In the genomic region with DNA sequence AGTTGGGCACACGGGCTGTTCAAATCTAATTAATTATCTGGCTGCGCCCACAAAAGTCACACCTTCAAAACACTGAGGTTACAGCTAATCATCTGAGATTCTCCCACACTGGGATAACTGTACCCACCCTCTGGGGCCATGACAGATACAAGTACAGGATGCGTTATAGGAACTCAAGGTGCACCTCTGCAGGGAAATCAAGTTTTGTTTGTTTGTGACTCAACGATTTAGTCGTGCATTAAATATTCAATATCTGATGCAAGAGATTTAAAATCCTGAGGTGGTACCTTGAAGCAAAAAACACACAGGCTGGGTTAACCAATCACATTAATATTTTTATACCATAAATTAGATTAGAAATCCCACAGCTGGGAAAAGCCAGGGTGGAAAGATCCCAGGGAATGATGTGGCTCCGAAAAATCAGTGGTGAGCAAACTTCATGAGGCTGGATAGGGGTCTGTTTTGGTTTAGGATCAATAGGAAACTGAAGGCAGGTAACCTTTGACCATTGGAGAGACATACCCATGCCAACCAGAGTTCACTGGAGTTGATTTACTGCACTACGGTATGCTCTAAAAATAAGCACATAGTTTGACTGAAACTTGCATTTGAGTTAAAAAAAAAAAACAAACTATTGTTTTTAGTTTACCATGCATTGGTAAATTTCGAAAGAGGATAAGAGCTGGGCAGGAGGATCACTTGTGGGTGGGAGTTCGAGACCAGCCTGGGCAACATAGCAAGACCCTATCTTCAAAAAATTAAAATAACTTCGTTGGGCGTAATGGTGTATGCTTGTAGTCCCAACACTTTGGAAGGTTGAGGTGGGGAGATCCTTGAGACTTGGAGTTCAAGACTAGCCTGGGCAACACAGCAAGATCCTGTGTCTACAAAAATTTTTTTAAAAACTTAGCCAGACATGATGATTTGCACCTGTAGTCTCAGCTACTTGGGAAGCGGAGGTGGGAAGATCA, we compare ENCODE assay signal across 29 cellular contexts.
"Had no signal": no experiment of that assay in that cellular context is flagged by ENCODE, and none has a peak within 500 bp of the region (broad histone marks: within the 10 kb centered on the region; RNA-seq: fewer than 3 reads in every experiment).

No MANE protein-coding gene starts in this region.

- H3K36me3 Mint-ChIP-seq: memory B cell; naive thymus-derived CD8-positive, alpha-beta T cell; stimulated activated memory B cell treated with anti-CD40 and anti-IgM and Interleukin-4, amounts not matched to agents 10 μg/mL and 1 μg/mL and 100 μg/mL, for 72 hours had no signal

- FAIRE-seq: colon, endometrium, frontal cortex, islet of Langerhans had no signal

- H3K36me3 ChIP-seq: stomach, tibial artery, upper lobe of right lung had no signal

- H3K9me3 Mint-ChIP-seq: activated CD8-positive, alpha-beta T cell treated with anti-CD3 and anti-CD28 coated beads for 36 hours; activated naive CD4-positive, alpha-beta T cell treated with anti-CD3 and anti-CD28 coated beads, Interleukin-2, amount 50 U/mL, for 24 hours; activated naive CD8-positive, alpha-beta T cell treated with anti-CD3 and anti-CD28 coated beads, Interleukin-2, amount 50 U/mL, for 24 hours; activated T-cell treated with anti-CD3 and anti-CD28 coated beads, Interleukin-2, amount 50 U/mL, for 4 hours; activated T-helper 2 cell treated with anti-CD3 and anti-CD28 coated beads, Interferon-gamma antibody, Interleukin-2, Interleukin-4, amounts not matched to agents 10 μg/mL and 5 μg/mL and 100 μg/mL, durations not matched to agents 14 hours and 24 hours and 36 hours; central memory CD8-positive, alpha-beta T cell; naive thymus-derived CD8-positive, alpha-beta T cell; neural crest cell had no signal

- H3K4me3 ChIP-seq: psoas muscle, smooth muscle cell, stomach, tibial artery, upper lobe of right lung had no signal

- H3K27ac ChIP-seq: parathyroid adenoma, psoas muscle, stomach, tibial artery, upper lobe of right lung had no signal

- H2AFZ ChIP-seq: parathyroid adenoma had no signal

- ATAC-seq: activated CD8-positive, alpha-beta T cell treated with anti-CD3 and anti-CD28 coated beads for 36 hours; activated naive CD8-positive, alpha-beta T cell treated with anti-CD3 and anti-CD28 coated beads, Interleukin-2, amount 50 U/mL, for 24 hours; activated T-cell treated with anti-CD3 and anti-CD28 coated beads, Interleukin-2, amount 50 U/mL, for 4 hours; naive thymus-derived CD8-positive, alpha-beta T cell; stimulated activated memory B cell treated with anti-CD40 and anti-IgM and Interleukin-4, amounts not matched to agents 10 μg/mL and 1 μg/mL and 100 μg/mL, for 72 hours; T-helper 17 cell; upper lobe of right lung had no signal

- H3K27ac Mint-ChIP-seq: activated CD8-positive, alpha-beta T cell treated with anti-CD3 and anti-CD28 coated beads for 36 hours; activated naive CD4-positive, alpha-beta T cell treated with anti-CD3 and anti-CD28 coated beads, Interleukin-2, amount 50 U/mL, for 24 hours; activated naive CD8-positive, alpha-beta T cell treated with anti-CD3 and anti-CD28 coated beads, Interleukin-2, amount 50 U/mL, for 24 hours; activated T-helper 2 cell treated with anti-CD3 and anti-CD28 coated beads, Interferon-gamma antibody, Interleukin-2, Interleukin-4, amounts not matched to agents 10 μg/mL and 5 μg/mL and 100 μg/mL, durations not matched to agents 14 hours and 24 hours and 36 hours; memory B cell; stimulated activated memory B cell treated with anti-CD40 and anti-IgM and Interleukin-4, amounts not matched to agents 10 μg/mL and 1 μg/mL and 100 μg/mL, for 72 hours; T-helper 17 cell had no signal

- H3K4me1 ChIP-seq: parathyroid adenoma, stomach, upper lobe of right lung had no signal

- H3K4me2 ChIP-seq: smooth muscle cell had no signal

- H3K4me1 Mint-ChIP-seq: activated naive CD4-positive, alpha-beta T cell treated with anti-CD3 and anti-CD28 coated beads, Interleukin-2, amount 50 U/mL, for 24 hours; activated naive CD8-positive, alpha-beta T cell treated with anti-CD3 and anti-CD28 coated beads, Interleukin-2, amount 50 U/mL, for 24 hours; central memory CD8-positive, alpha-beta T cell; memory B cell; naive thymus-derived CD8-positive, alpha-beta T cell; stimulated activated memory B cell treated with anti-CD40 and anti-IgM and Interleukin-4, amounts not matched to agents 10 μg/mL and 1 μg/mL and 100 μg/mL, for 72 hours had no signal

- DNase-seq: activated CD4-positive, alpha-beta T cell treated with anti-CD3 and anti-CD28 coated beads for 1 hour; activated CD4-positive, alpha-beta T cell treated with anti-CD3 and anti-CD28 coated beads, Interleukin-2, amount 50 U/mL, for 1 hour; activated CD8-positive, alpha-beta T cell treated with anti-CD3 and anti-CD28 coated beads for 36 hours; activated naive CD8-positive, alpha-beta T cell treated with anti-CD3 and anti-CD28 coated beads, Interleukin-2, amount 50 U/mL, for 24 hours; activated T-cell treated with anti-CD3 and anti-CD28 coated beads, Interleukin-2, amount 50 U/mL, for 4 hours; dermis blood vessel endothelial cell; effector CD4-positive, alpha-beta T cell; naive thymus-derived CD8-positive, alpha-beta T cell; nucleus accumbens; stimulated activated CD4-positive, alpha-beta T cell treated with anti-CD3 and anti-CD28 coated beads, Interleukin-1b, Interleukin-23, amount 100 ng/mL, for 48 hours; stimulated activated CD4-positive, alpha-beta T cell treated with anti-CD3 and anti-CD28 coated beads, Interleukin-4, amount 100 ng/mL, for 4 hours; stimulated activated CD8-positive, alpha-beta memory T cell treated with anti-CD3 and anti-CD28 coated beads, Interleukin-4, amount 100 ng/mL, for 48 hours; stomach; T-helper 17 cell; upper lobe of right lung had no signal

- H3K9ac ChIP-seq: parathyroid adenoma had no signal

- H3K4me3 Mint-ChIP-seq: activated CD8-positive, alpha-beta T cell treated with anti-CD3 and anti-CD28 coated beads for 36 hours; activated naive CD4-positive, alpha-beta T cell treated with anti-CD3 and anti-CD28 coated beads, Interleukin-2, amount 50 U/mL, for 24 hours; activated naive CD8-positive, alpha-beta T cell treated with anti-CD3 and anti-CD28 coated beads, Interleukin-2, amount 50 U/mL, for 24 hours; activated T-cell treated with anti-CD3 and anti-CD28 coated beads, Interleukin-2, amount 50 U/mL, for 4 hours; central memory CD8-positive, alpha-beta T cell; memory B cell; naive thymus-derived CD8-positive, alpha-beta T cell; neural crest cell; stimulated activated memory B cell treated with anti-CD40 and anti-IgM and Interleukin-4, amounts not matched to agents 10 μg/mL and 1 μg/mL and 100 μg/mL, for 72 hours; T-helper 17 cell had no signal

- H3K79me2 ChIP-seq: parathyroid adenoma had no signal

- H3K9me3 ChIP-seq: psoas muscle, stomach, tibial artery, upper lobe of right lung had no signal
